In genomic region chr1:27481994-27482620, GRCh38 we compare ENCODE assay signal across 14 cellular contexts. TPM values are rescaled to one million over a fixed set of nuclear protein-coding genes. Genes with fewer than 3 reads are reported as not detected.
DNase-seq lines count a peak whose midpoint lies in the region; ATAC-seq and TF ChIP-seq lines count a peak whose summit lies in the region.
"Had no signal": no experiment of that assay in that cellular context is flagged by ENCODE, and none has a peak within 500 bp of the region (broad histone marks: within the 10 kb centered on the region; RNA-seq: fewer than 3 reads in every experiment).

No MANE protein-coding gene starts in this region.

- H3K27me3 ChIP-seq in SU-DHL-6 (ENCODE audit: low read length): no peaks in the 10 kb centered on the region
- H3K27me3 ChIP-seq: testis had no signal

- TF ChIP-seq CTCF in SU-DHL-6 (IDR thresholded peaks at IDR 0.05; ENCODE audit: insufficient read depth, low read length, poor library complexity, severe bottlenecking) (no peak), natural killer cell (IDR thresholded peaks at IDR 0.05) (no peak), nephron progenitor cell (IDR thresholded peaks at IDR 0.05) (no peak)

- peak overlapping the region; percentile 32 for H3K4me3 ChIP-seq in SU-DHL-6 (ENCODE audit: insufficient read depth, low read length, poor library complexity, severe bottlenecking)
- H3K4me3 ChIP-seq: testis had no signal

- peak; percentile 98 to 99 for ATAC-seq in activated CD4-positive, CD25-positive, alpha-beta regulatory T cell treated with anti-CD3 and anti-CD28 coated beads, Interleukin-2, amount 50 U/mL, for 24 hours
- ATAC-seq in GM21447 (IDR thresholded peaks at IDR 0.05; ENCODE audit: unreplicated experiment): peak; percentile 42
- no peak for ATAC-seq in natural killer cell

- H3K27me3 Mint-ChIP-seq in natural killer cell (ENCODE audit: low read depth in 2 of 2) (no peaks in the 10 kb centered on the region), nephron progenitor cell (ENCODE audit: low read depth, poor library complexity) (no peaks in the 10 kb centered on the region)

- H3K9me3 ChIP-seq in SU-DHL-6 (ENCODE audit: insufficient read depth, low read length): no peaks in the 10 kb centered on the region
- H3K9me3 ChIP-seq: testis had no signal

- no peaks in the 10 kb centered on the region for H3K9me2 ChIP-seq in SU-DHL-6 (replicated peaks; ENCODE audit: insufficient read depth, low read length)

- H3K9me3 Mint-ChIP-seq in natural killer cell (no peaks in the 10 kb centered on the region), nephron progenitor cell (peaks cover 7% of the 10 kb centered on the region)

- peak overlapping the region; percentile 43 to 71 for H3K27ac Mint-ChIP-seq in natural killer cell
- H3K27ac Mint-ChIP-seq in nephron progenitor cell: no peak overlapping the region

- peak overlapping the region; percentile 93 for H3K27ac ChIP-seq in SU-DHL-6 (ENCODE audit: low read depth, low read length)
- H3K27ac ChIP-seq: testis had no signal

- no peaks in the 10 kb centered on the region for H4K20me1 ChIP-seq in SU-DHL-6 (ENCODE audit: low read depth, low read length)

- no peak for DNase-seq in activated CD4-positive, CD25-positive, alpha-beta regulatory T cell (lab: John Stamatoyannopoulos, UW)
- DNase-seq in natural killer cell (no peak), nephron progenitor cell (no peak), GM03348 (ENCODE audit: low spot score) (no peak), mucosa of gallbladder (ENCODE audit: low spot score) (no peak)
- DNase-seq: DMS53, erythroblast, KG1, mesenchymal stem cell, NCI-H2029 had no signal

- H2AFZ ChIP-seq in SU-DHL-6 (ENCODE audit: low read depth, low read length, severe bottlenecking): no peak overlapping the region

- H3K4me3 Mint-ChIP-seq in natural killer cell: no peak overlapping the region
- H3K4me3 Mint-ChIP-seq in nephron progenitor cell: no peak overlapping the region

- H3K9ac ChIP-seq in SU-DHL-6 (ENCODE audit: low read length): peak overlapping the region; percentile 28

- H3K36me3 ChIP-seq in SU-DHL-6 (ENCODE audit: low read length): 0 out of 2 replicates have a peak, but pooled peaks cover 2% of the 10 kb centered on the region

- peaks cover 88% of the 10 kb centered on the region for H3K79me2 ChIP-seq in SU-DHL-6 (ENCODE audit: insufficient read depth, low read length)

- intact Hi-C loops in natural killer cell (cut with micrococcal nuclease): no loop called here

- H3F3A ChIP-seq in SU-DHL-6 (ENCODE audit: insufficient read depth): peaks cover 53% of the 10 kb centered on the region

- peaks cover 34 to 38% of the 10 kb centered on the region in 2 donors for H3K4me1 Mint-ChIP-seq in natural killer cell
- H3K4me1 Mint-ChIP-seq in nephron progenitor cell: peaks cover 23% of the 10 kb centered on the region

- H3K36me3 Mint-ChIP-seq in natural killer cell (no peaks in the 10 kb centered on the region), nephron progenitor cell (ENCODE audit: low read depth) (peaks cover 47% of the 10 kb centered on the region)

- H3K4me2 ChIP-seq in SU-DHL-6 (ENCODE audit: low read depth, low read length, poor library complexity, severe bottlenecking): peak overlapping the region; percentile 58

RNA-seq across cellular contexts. Expression of gene WASF2, which starts 7.9 kb away (rescaled TPM):
- total RNA-seq in natural killer cell (100 to 1,000 TPM; 137 to 153 (median 143) TPM), mucosa of gallbladder (124 TPM)

Comparison
In these comparisons a context has a peak if more than half of its experiments do, and no peak if none do; other contexts are left out.
1. ATAC-seq: peak in activated CD4-positive, CD25-positive, alpha-beta regulatory T cell treated with anti-CD3 and anti-CD28 coated beads, Interleukin-2, amount 50 U/mL, for 24 hours (2 of 2) and GM21447 (single experiment); none in natural killer cell (0 of 3).